17 cellular contexts compared by ENCODE assay signal in genomic region chr6:115729036-115729435, GRCh38.
"Had no signal": no experiment of that assay in that cellular context is flagged by ENCODE, and none has a peak within 500 bp of the region (broad histone marks: within the 10 kb centered on the region; RNA-seq: fewer than 3 reads in every experiment).

No MANE protein-coding gene starts in this region.

- H3K4me3 ChIP-seq: adrenal gland, hepatocyte, lower lobe of right lung, tibial artery had no signal

- DNase-seq: activated CD4-positive, alpha-beta T cell treated with anti-CD3 and anti-CD28 coated beads for 36 hours; activated CD4-positive, alpha-beta T cell treated with anti-CD3 and anti-CD28 coated beads, Interleukin-2, amount 50 U/mL, for 48 hours; activated gamma-delta T cell treated with Interleukin-2 at 50 U/mL for 16 hours; activated T-cell treated with anti-CD3 and anti-CD28 coated beads for 4 hours; adrenal gland; cerebellar nuclear complex; effector CD8-positive, alpha-beta T cell; lower lobe of right lung; stimulated activated naive CD4-positive, alpha-beta T cell treated with Interleukin-2 at 50 U/mL for 16 hours; substantia nigra; T-helper 17 cell; tibial artery had no signal

- H3K4me1 Mint-ChIP-seq: activated CD4-positive, alpha-beta T cell treated with anti-CD3 and anti-CD28 coated beads for 36 hours; mesothelial cell of epicardium; nephron; T-helper 17 cell had no signal

- H3K27ac ChIP-seq: adrenal gland, hepatocyte, lower lobe of right lung, tibial artery had no signal

- H3K4me3 Mint-ChIP-seq: activated CD4-positive, alpha-beta T cell treated with anti-CD3 and anti-CD28 coated beads for 36 hours; activated T-helper 1 cell treated with anti-CD3 and anti-CD28 coated beads, Interleukin-12 subunit alpha, Interleukin-12 subunit beta, Interleukin-2, Interleukin-4 antibody, amounts not matched to agents 30 ng/mL and 10 ng/mL and 1 ng/mL, durations not matched to agents 14 hours and 24 hours and 36 hours; mesothelial cell of epicardium; nephron; T-helper 17 cell had no signal

- H3K36me3 ChIP-seq: adrenal gland, lower lobe of right lung, tibial artery had no signal

- H3K27me3 Mint-ChIP-seq: T-helper 17 cell had no signal

- H3K4me1 ChIP-seq: adrenal gland, lower lobe of right lung, tibial artery had no signal

- H3K36me3 Mint-ChIP-seq: mesothelial cell of epicardium had no signal

- H3K9me3 ChIP-seq: adrenal gland, lower lobe of right lung had no signal

- ATAC-seq: activated CD4-positive, alpha-beta T cell treated with anti-CD3 and anti-CD28 coated beads for 36 hours; activated naive CD4-positive, alpha-beta T cell treated with anti-CD3 and anti-CD28 coated beads, Interleukin-2, amount 50 U/mL, for 72 hours; lower lobe of right lung; T-helper 17 cell had no signal

- H3K27ac Mint-ChIP-seq: activated CD4-positive, alpha-beta T cell treated with anti-CD3 and anti-CD28 coated beads for 36 hours; activated naive CD4-positive, alpha-beta T cell treated with anti-CD3 and anti-CD28 coated beads, Interleukin-2, amount 50 U/mL, for 72 hours; activated T-helper 1 cell treated with anti-CD3 and anti-CD28 coated beads, Interleukin-12 subunit alpha, Interleukin-12 subunit beta, Interleukin-2, Interleukin-4 antibody, amounts not matched to agents 30 ng/mL and 10 ng/mL and 1 ng/mL, durations not matched to agents 14 hours and 24 hours and 36 hours; mesothelial cell of epicardium; nephron; T-helper 17 cell had no signal

- H3K27me3 ChIP-seq: adrenal gland, hepatocyte, tibial artery had no signal
